9 cellular contexts compared by ENCODE assay signal in the genomic region with DNA sequence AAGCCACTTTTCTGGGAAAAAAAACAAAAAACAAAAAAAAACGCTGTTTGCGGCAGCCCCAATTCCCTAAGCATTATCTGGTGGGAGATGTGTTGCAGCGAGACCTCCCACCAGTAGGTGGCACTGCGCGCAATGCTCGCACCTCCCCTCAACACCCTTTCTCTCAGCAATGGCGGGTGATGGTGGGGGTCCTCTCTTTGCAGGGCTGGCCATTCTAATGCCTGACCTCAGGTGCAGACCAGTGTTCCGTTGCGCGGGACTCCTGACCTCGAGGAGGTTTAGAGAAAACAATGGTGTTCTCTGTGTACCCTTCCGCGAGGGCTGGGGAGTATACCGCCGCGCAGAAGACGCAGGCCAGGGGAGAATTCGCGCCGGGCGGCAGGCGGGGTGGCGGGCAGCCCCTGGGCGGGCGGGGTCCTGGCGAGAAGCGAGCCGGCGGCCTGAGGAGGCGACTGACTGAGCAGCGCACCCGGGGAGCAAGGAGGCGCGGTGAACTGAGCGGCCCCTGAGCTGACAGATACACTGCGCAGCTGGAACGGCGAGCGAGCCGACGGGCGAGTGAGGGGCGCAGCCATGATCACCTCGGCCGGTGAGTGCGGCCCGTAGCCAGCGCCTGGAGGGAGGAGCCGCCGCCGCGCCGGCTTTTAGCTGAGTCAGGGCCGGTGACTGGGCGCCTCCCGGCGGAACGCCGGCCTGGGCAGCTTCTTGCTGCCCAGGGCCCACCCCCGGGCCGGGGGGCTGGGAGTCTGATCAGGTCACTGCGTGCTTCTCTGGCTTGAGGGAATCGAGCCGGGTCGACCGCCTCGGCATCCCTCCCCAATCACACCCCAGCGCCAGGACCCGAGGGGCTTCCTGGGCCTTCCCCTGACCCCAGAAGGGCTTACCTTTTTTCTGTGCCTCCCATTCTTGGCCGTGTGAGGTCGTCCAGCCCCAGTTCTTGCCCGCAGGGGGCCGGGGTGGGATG. TPM values are rescaled to one million over a fixed set of nuclear protein-coding genes. Genes with fewer than 3 reads are reported as not detected.
A peak's percentile ranks its signal among the peaks of the same experiment; 100 is the strongest.
DNase-seq lines count a peak whose midpoint lies in the region; ATAC-seq, FAIRE-seq and TF ChIP-seq lines count a peak whose summit lies in the region.
"Had no signal": no experiment of that assay in that cellular context is flagged by ENCODE, and none has a peak within 500 bp of the region (broad histone marks: within the 10 kb centered on the region; RNA-seq: fewer than 3 reads in every experiment).

A gene (plus strand): TSS at position 415 of the 964 bp plus-strand sequence. CDS start 159 bp downstream, at position 574.

- intact Hi-C loops in mammary epithelial cell (cut with micrococcal nuclease), result no loop called here

- peak within 1 kb of the TSS; percentile 75 for H3K4me2 ChIP-seq in mammary epithelial cell (ENCODE audit: insufficient read depth, low read depth, low read length)

- H3K27me3 ChIP-seq in WERI-Rb-1 (ENCODE audit: insufficient read depth, low read depth, severe bottlenecking) (no peaks in the 10 kb centered on the region), mammary epithelial cell (ENCODE audit: insufficient read depth, low read length) (no peaks in the 10 kb centered on the region), iPS-20b (ENCODE audit: insufficient read depth, low read length) (peaks cover 29% of the 10 kb centered on the region), small intestine (ENCODE audit: control insufficient read depth in 2 of 2, insufficient read depth in 2 of 2, low read length in 2 of 2) (no peaks in the 10 kb centered on the region)

- dilution Hi-C loops in mammary epithelial cell (cut with HindIII; ENCODE audit: low sequenced_read_pairs), result no loop called here

- H2AFZ ChIP-seq in mammary epithelial cell (ENCODE audit: low read depth, low read length), result peak within 1 kb of the TSS; percentile 96

- TSS peak; percentile 41 for BruUV-seq in mammary epithelial cell (replicated peaks; lab: Mats Ljungman, UMichigan)

- H3K36me3 ChIP-seq in WERI-Rb-1 (peaks cover 24% of the 10 kb centered on the region), mammary epithelial cell (ENCODE audit: insufficient read depth, low read length) (peaks cover 6% of the 10 kb centered on the region), iPS-20b (ENCODE audit: insufficient read depth, low read depth, low read length) (peaks cover 10% of the 10 kb centered on the region), small intestine (ENCODE audit: control insufficient read depth in 2 of 2, insufficient read depth in 2 of 2, low read length in 2 of 2) (peaks cover 0 to 3% of the 10 kb centered on the region in 2 donors)

- H3K4me1 ChIP-seq in mammary epithelial cell (ENCODE audit: insufficient read depth, low read length) (peaks cover 33% of the 10 kb centered on the region), iPS-20b (ENCODE audit: insufficient read depth, low read length) (peaks cover 3% of the 10 kb centered on the region; the same call in 1 of the 2 replicates), small intestine (ENCODE audit: control insufficient read depth in 2 of 2, insufficient read depth in 1 of 2, low read depth in 1 of 2, low read length in 1 of 2) (peaks cover 7 to 15% of the 10 kb centered on the region in 2 donors)

- H3K9ac ChIP-seq in mammary epithelial cell (ENCODE audit: insufficient read depth, low read length) (peak within 1 kb of the TSS; percentile 97), iPS-20b (ENCODE audit: low read depth, low read length) (peak within 1 kb of the TSS; percentile 95)

- CTCF ChIA-PET in mammary epithelial cell (lab: Charles Lee; ENCODE audit: low non-redundant PET), result interaction anchor here (0.7 kb wide), 1 partner anchor 71 kb away, joined by 6 read pairs; no protein-coding TSS in a partner anchor

- H3K4me3 ChIP-seq in WERI-Rb-1 (ENCODE audit: low read depth, low read length) (peak within 1 kb of the TSS; percentile 98), mammary epithelial cell (replicated peaks in 1 of 3; ENCODE audit: insufficient read depth in 1 of 3, low read depth in 2 of 3, low read length in 3 of 3) (peak within 1 kb of the TSS; percentile 54 to 92 (median 66)), iPS-20b (ENCODE audit: low read length) (peak within 1 kb of the TSS; percentile 85), small intestine (ENCODE audit: low read depth in 1 of 2, low read length in 2 of 2) (peak within 1 kb of the TSS; percentile 93 to 100)

- in situ Hi-C loops in mammary epithelial cell (cut with MboI; ENCODE audit: low sequenced_read_pairs in 2 of 2), result no loop called here

- H3K9me3 ChIP-seq in WERI-Rb-1 (ENCODE audit: severe bottlenecking), result peaks cover 2% of the 10 kb centered on the region
- no peaks in the 10 kb centered on the region for H3K9me3 ChIP-seq in mammary epithelial cell (replicated peaks; ENCODE audit: insufficient read depth, low read length)
- no peaks in the 10 kb centered on the region for H3K9me3 ChIP-seq in iPS-20b (ENCODE audit: insufficient read depth, low read depth, low read length)
- H3K9me3 ChIP-seq in small intestine (ENCODE audit: control insufficient read depth, low read depth), result no peaks in the 10 kb centered on the region

- DNase-seq in AG08395 (ENCODE audit: low spot score) (peak; percentile 97), NCI-H2227 (lab: John Stamatoyannopoulos, UW; ENCODE audit: unreplicated experiment) (peak; percentile 95), WERI-Rb-1 (peak; percentile 93), mammary epithelial cell (peak; percentile 82), small intestine (peak; percentile 91)

- H3K27ac ChIP-seq in WERI-Rb-1 (peak within 1 kb of the TSS; percentile 100), mammary epithelial cell (ENCODE audit: insufficient read depth, low read depth, low read length) (peak within 1 kb of the TSS; percentile 91), iPS-20b (ENCODE audit: low read length) (peak within 1 kb of the TSS; percentile 75), small intestine (ENCODE audit: low read depth in 1 of 2, low read length in 1 of 2) (peak within 1 kb of the TSS; percentile 78 to 93)

- WGBS in mammary epithelial cell (ENCODE audit: low coverage, missing lambda C conversion rate), result 2% methylated on average over 17 of the region's 73 CpGs
- 0 to 1% (median 0%) methylated on average over 62 to 73 of the region's 73 CpGs for WGBS in small intestine, 3 donors

- peak; percentile 95 for TF ChIP-seq CTCF in WERI-Rb-1 (IDR thresholded peaks at IDR 0.05; ENCODE audit: low read depth, low read length)
- peak; percentile 95 to 97 for TF ChIP-seq CTCF in mammary epithelial cell (conservative IDR thresholded peaks at IDR 0.05 in 1 of 2, IDR thresholded peaks at IDR 0.05 in 1 of 2; ENCODE audit: extremely low read depth in 1 of 2, insufficient read depth in 1 of 2, low read depth in 1 of 2, low read length in 2 of 2)

- ATAC-seq in GM18870 (IDR thresholded peaks at IDR 0.05; ENCODE audit: unreplicated experiment) (peak; percentile 76), HG03135 (IDR thresholded peaks at IDR 0.05; ENCODE audit: unreplicated experiment) (peak; percentile 78)

- FAIRE-seq in small intestine (lab: Jason Lieb, UNC), result no peak
- FAIRE-seq: islet of Langerhans had no signal

- H4K20me1 ChIP-seq in mammary epithelial cell (ENCODE audit: insufficient read depth, low read length), result no peaks in the 10 kb centered on the region

- peaks cover 51% of the 10 kb centered on the region for H3K79me2 ChIP-seq in mammary epithelial cell (ENCODE audit: insufficient read depth, low read length)

RNA-seq across cellular contexts. Expression of the gene that starts here (rescaled TPM):
- total RNA-seq in mammary epithelial cell, result 100 to 1,000 TPM; 114 to 149 TPM
- 171 TPM for polyA plus RNA-seq in mammary epithelial cell
- polyA minus RNA-seq in mammary epithelial cell, result 579 TPM
- polyA plus RNA-seq in small intestine, result 10 to 100 TPM; 49.8 to 75.1 (median 69.2) TPM

Comparison
In these comparisons a context has a peak if more than half of its experiments do, and no peak if none do; other contexts are left out.
1. Peak in every context shown above with its lines: DNase-seq, ATAC-seq, H3K4me3 ChIP-seq and H3K27ac ChIP-seq.